ENCODE assay signal across 8 cellular contexts in the genomic region with DNA sequence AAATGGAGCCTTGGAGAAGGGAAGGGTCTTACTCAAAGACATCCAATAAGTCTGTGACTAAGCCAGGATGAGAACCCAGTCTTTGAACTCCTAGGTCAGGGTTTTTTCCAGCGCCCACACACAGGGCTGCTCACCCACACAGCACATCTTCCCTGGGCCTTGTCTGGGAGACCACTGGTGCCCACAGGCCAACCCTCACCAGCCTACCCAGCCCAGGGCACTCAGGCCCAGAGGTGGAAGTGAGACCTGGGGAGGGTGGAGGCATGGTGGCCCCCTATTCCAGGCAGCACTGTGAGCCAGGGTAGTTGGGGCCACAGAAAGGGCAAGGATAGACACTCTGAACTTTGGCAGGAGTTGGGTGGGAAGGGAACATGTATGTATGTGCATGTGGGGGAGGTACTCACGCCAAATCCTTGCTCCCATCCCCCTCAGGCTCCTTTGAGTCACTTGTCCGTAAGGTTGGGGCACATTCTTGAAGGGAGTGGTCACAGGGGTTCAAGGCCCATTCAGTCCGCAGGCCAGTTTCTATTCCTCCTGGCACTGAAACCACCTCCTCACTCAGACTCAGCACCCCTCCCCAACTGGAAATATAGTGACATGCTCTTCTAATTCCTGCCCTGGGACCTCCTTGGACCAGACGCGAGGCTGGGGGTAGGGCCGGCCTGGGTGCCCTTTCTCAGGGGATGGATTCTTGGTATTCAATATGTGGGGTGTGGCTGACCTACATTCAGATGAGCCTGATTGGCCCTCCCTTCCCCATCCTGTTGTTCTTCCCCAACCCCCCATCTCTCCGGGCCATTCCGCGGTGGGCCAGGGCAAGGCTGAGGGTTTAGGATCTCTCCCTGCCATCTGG. TPM values are rescaled to one million over a fixed set of nuclear protein-coding genes. Genes with fewer than 3 reads are reported as not detected.
DNase-seq lines count a peak whose midpoint lies in the region; ATAC-seq and TF ChIP-seq lines count a peak whose summit lies in the region.

No MANE protein-coding gene starts in this region.

- peaks cover 9% of the 10 kb centered on the region for H3K4me1 ChIP-seq in CD8-positive, alpha-beta T cell (ENCODE audit: insufficient read depth, low read length)
- H3K4me1 ChIP-seq in OCI-LY7 (ENCODE audit: insufficient read depth, low read length, poor library complexity, severe bottlenecking) (peaks cover 6% of the 10 kb centered on the region), left lung (peaks cover 5 to 13% of the 10 kb centered on the region in 2 donors)

- no peaks in the 10 kb centered on the region for H3K36me3 ChIP-seq in CD8-positive, alpha-beta T cell (ENCODE audit: insufficient read depth, low read length)
- no peaks in the 10 kb centered on the region for H3K36me3 ChIP-seq in OCI-LY7 (ENCODE audit: insufficient read depth, low read length)
- H3K36me3 ChIP-seq in left lung, result no peaks in the 10 kb centered on the region

- H2AFZ ChIP-seq in OCI-LY7 (ENCODE audit: low read length), result peak overlapping the region; percentile 56; the same call in 1 of the 2 replicates

- no peaks in the 10 kb centered on the region for H3K9me3 Mint-ChIP-seq in CD8-positive, alpha-beta T cell

- peaks cover 11% of the 10 kb centered on the region for H3K27me3 Mint-ChIP-seq in CD8-positive, alpha-beta T cell (ENCODE audit: low read depth)

- POLR2A ChIA-PET in CD8-positive, alpha-beta T cell (lab: Charles Lee), result no interaction called here
- POLR2A ChIA-PET in OCI-LY7 (lab: Charles Lee), result interaction anchor here (1.0 to 2.1 kb wide), 2 partner anchors 86 to 290 kb away, joined by 3 to 5 read pairs; partner anchors contain the start of genes IK and NDUFA2
- POLR2A ChIA-PET in RWPE1 (lab: Yijun Ruan, JAX; ENCODE audit: low non-redundant PET), result no interaction called here

- H3K4me1 Mint-ChIP-seq in CD8-positive, alpha-beta T cell (ENCODE audit: low read depth), result peaks cover 7% of the 10 kb centered on the region

- no peak for TF ChIP-seq CTCF in CD8-positive, alpha-beta T cell (IDR thresholded peaks at IDR 0.05)
- TF ChIP-seq CTCF in OCI-LY7 (conservative IDR thresholded peaks at IDR 0.05; ENCODE audit: low read length) (no peak), left lung (IDR thresholded peaks at IDR 0.05) (no peak), RWPE1 (conservative IDR thresholded peaks at IDR 0.05; ENCODE audit: low read depth) (no peak)

- H3K79me2 ChIP-seq in OCI-LY7 (ENCODE audit: insufficient read depth, low read depth, low read length), result no peaks in the 10 kb centered on the region

- peak overlapping the region; percentile 36 for H3K4me2 ChIP-seq in OCI-LY7 (ENCODE audit: low read length)

- H4K20me1 ChIP-seq in OCI-LY7 (ENCODE audit: insufficient read depth, low read length), result no peaks in the 10 kb centered on the region

- H3K36me3 Mint-ChIP-seq in CD8-positive, alpha-beta T cell, result no peaks in the 10 kb centered on the region

- no peak overlapping the region for H3K27ac Mint-ChIP-seq in CD8-positive, alpha-beta T cell

- no peak for DNase-seq in CD8-positive, alpha-beta T cell
- DNase-seq in OCI-LY7 (ENCODE audit: low spot score) (no peak), left lung (peak in 1 of 2 donors; percentile 21), RWPE1 (ENCODE audit: low spot score) (no peak), NCI-H2227 treated with DMSO at 0.1 percent for 48 hours (lab: John Stamatoyannopoulos, UW) (no peak), HUDEP-2 (lab: John Stamatoyannopoulos, UW; ENCODE audit: unreplicated experiment in 76 of 76) (no peak), NCI-H187 (lab: John Stamatoyannopoulos, UW) (no peak)

- H3K27me3 ChIP-seq in CD8-positive, alpha-beta T cell (ENCODE audit: insufficient read depth, low read length), result no peaks in the 10 kb centered on the region
- no peaks in the 10 kb centered on the region for H3K27me3 ChIP-seq in left lung

- no peak overlapping the region for H3K27ac ChIP-seq in CD8-positive, alpha-beta T cell (ENCODE audit: low read depth, low read length)
- H3K27ac ChIP-seq in OCI-LY7 (ENCODE audit: low read depth, low read length, poor library complexity, severe bottlenecking), result no peak overlapping the region
- no peak overlapping the region for H3K27ac ChIP-seq in left lung
- H3K27ac ChIP-seq in RWPE1, result no peak overlapping the region

- no peaks in the 10 kb centered on the region for H3K9me2 ChIP-seq in OCI-LY7 (ENCODE audit: insufficient read depth, low read length)

- no peak overlapping the region for H3K4me3 ChIP-seq in CD8-positive, alpha-beta T cell (ENCODE audit: low read depth, low read length)
- H3K4me3 ChIP-seq in OCI-LY7 (ENCODE audit: low read depth, low read length, poor library complexity, severe bottlenecking), result no peak overlapping the region
- no peak overlapping the region for H3K4me3 ChIP-seq in left lung

- CTCF ChIA-PET in CD8-positive, alpha-beta T cell (lab: Charles Lee), result interaction anchor here (5.9 to 15.3 kb wide), 2 partner anchors 15 to 115 kb away, joined by 25 to 337 read pairs; no protein-coding TSS in a partner anchor
- CTCF ChIA-PET in OCI-LY7 (lab: Charles Lee; ENCODE audit: unreplicated experiment) (no interaction called here), RWPE1 (lab: Yijun Ruan, JAX) (interaction anchor here (2.8 kb wide), 1 partner anchor 11 kb away, joined by 15 read pairs; the partner anchor contains the start of gene HBEGF)

- no TSS peak for BruUV-seq in OCI-LY7 (replicated peaks; lab: Mats Ljungman, UMichigan)

- peak overlapping the region; percentile 64 for H3K4me3 Mint-ChIP-seq in CD8-positive, alpha-beta T cell

- ATAC-seq in CD8-positive, alpha-beta T cell, result peak; percentile 33
- ATAC-seq in GM21619 (IDR thresholded peaks at IDR 0.05; ENCODE audit: unreplicated experiment), result peak; percentile 9
- peak; percentile 3 for ATAC-seq in left lung

- intact Hi-C loops in CD8-positive, alpha-beta T cell (cut with DNase I, micrococcal nuclease), result loop anchor here (1.0 to 5.0 kb wide), 3 partner anchors 55 to 117 kb away; partner anchors contain the start of gene PFDN1 (in 1 of the 2)
- intact Hi-C loops in OCI-LY7 (cut with micrococcal nuclease; ENCODE audit: unreplicated experiment) (loop anchor here (1.0 kb wide), 2 partner anchors 113 to 117 kb away; no protein-coding TSS in a partner anchor), left lung (cut with DNase I) (no loop called here)

- no peaks in the 10 kb centered on the region for H3K9me3 ChIP-seq in CD8-positive, alpha-beta T cell (ENCODE audit: low read length)
- H3K9me3 ChIP-seq in OCI-LY7 (ENCODE audit: low read length) (no peaks in the 10 kb centered on the region), left lung (no peaks in the 10 kb centered on the region)

RNA-seq across cellular contexts. Expression of gene SLC4A9, which starts 2.9 kb away (rescaled TPM):
- total RNA-seq in CD8-positive, alpha-beta T cell, result not detected
- 0.05 and 0.22 TPM in 2 replicates for total RNA-seq in OCI-LY7 (2014; rRNA removed; shearing (Covaris generic))
- total RNA-seq in OCI-LY7 (2022) (2.6 and 5.1 TPM in 2 replicates), left lung (not detected)

RNA-seq across cellular contexts. Expression of gene HBEGF, which starts 10.7 kb away (rescaled TPM):
- total RNA-seq in CD8-positive, alpha-beta T cell, result under 1 TPM; 0.30 to 0.50 TPM
- 4.7 and 5.6 TPM in 2 replicates for total RNA-seq in OCI-LY7 (2014; rRNA removed; shearing (Covaris generic))
- total RNA-seq in OCI-LY7 (2022) (20.2 and 30.9 TPM in 2 replicates), left lung (10 to 100 TPM; 18.1 to 33.8 TPM)

RNA-seq across cellular contexts. Expression of gene ANKHD1, which starts 44.5 kb away (rescaled TPM):
- 100 to 1,000 TPM; 209 to 212 TPM for total RNA-seq in CD8-positive, alpha-beta T cell
- total RNA-seq in OCI-LY7 (2014; rRNA removed; shearing (Covaris generic)), result 90.6 and 91.5 TPM in 2 replicates
- total RNA-seq in OCI-LY7 (2022) (138 and 143 TPM in 2 replicates), left lung (100 to 1,000 TPM; 104 to 136 TPM)

RNA-seq across cellular contexts. Expression of gene PFDN1, which starts 54.2 kb away (rescaled TPM):
- total RNA-seq in CD8-positive, alpha-beta T cell, result 10 to 100 TPM; 28.4 to 30.5 TPM
- 36.6 and 51.3 TPM in 2 replicates for total RNA-seq in OCI-LY7 (2014; rRNA removed; shearing (Covaris generic))
- total RNA-seq in OCI-LY7 (2022), result 73.9 and 82.1 TPM in 2 replicates
- total RNA-seq in left lung, result 10 to 100 TPM; 45.7 to 55.5 TPM

Comparison
In these comparisons a context has a peak if more than half of its experiments do, and no peak if none do; other contexts are left out.
1. intact Hi-C loops: an anchor here in CD8-positive, alpha-beta T cell (1.0 to 5.0 kb wide) and OCI-LY7 (1.0 kb wide); none called in left lung.